ENCODE assay signal across 11 cellular contexts in the genomic region with DNA sequence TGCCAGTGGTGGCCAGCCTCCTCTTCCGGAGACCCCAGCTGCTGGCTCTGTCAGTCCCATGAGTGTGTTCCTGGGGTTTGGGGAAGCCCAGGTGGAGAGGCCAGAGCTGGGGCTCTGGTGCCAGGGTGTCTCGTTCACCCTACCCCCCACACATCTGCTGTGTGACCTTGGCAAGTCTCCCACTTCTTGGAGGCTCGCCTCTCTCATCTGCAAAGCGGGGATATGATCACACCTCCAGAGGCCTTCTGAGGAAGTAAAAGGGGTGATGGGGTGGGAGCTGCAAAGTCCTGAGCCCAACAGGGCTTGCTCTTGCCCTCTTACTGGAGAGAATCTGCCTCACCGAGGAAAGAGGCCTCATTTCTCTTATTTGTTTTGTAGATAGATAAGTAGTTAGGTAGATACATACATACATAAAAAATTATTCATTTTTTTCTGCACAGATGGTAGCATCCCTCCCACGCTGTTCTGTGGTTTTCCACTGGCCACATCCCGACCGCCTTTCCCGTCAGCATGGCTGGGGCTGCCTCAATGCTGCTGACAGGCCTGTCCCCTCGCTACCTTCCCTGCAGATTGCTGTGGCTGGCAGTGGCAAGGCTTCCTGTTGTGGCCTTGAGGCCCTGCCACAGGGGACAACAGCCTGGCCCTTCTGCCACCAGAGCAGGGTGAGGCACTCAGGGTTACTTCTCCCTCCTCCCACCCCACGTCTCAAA. TPM values are rescaled to one million over a fixed set of nuclear protein-coding genes. Genes with fewer than 3 reads are reported as not detected.
DNase-seq lines count a peak whose midpoint lies in the region; ATAC-seq, FAIRE-seq and TF ChIP-seq lines count a peak whose summit lies in the region.
"Had no signal": no experiment of that assay in that cellular context is flagged by ENCODE, and none has a peak within 500 bp of the region (broad histone marks: within the 10 kb centered on the region; RNA-seq: fewer than 3 reads in every experiment).

No MANE protein-coding gene starts in this region.

- H3K4me2 ChIP-seq in GM23338, result no peak overlapping the region

- H3K4me1 ChIP-seq in kidney (ENCODE audit: control insufficient read depth in 1 of 2, insufficient read depth in 1 of 2, low read depth in 1 of 2, low read length in 2 of 2) (peaks cover 8 to 20% of the 10 kb centered on the region in 2 donors), GM23338 (ENCODE audit: insufficient read depth) (peaks cover 12% of the 10 kb centered on the region)

- peaks cover 17% of the 10 kb centered on the region for H3K27me3 Mint-ChIP-seq in GM23338 (ENCODE audit: insufficient read depth, low read depth, poor library complexity)

- DNase-seq in AG10803 (ENCODE audit: low read depth) (peak; percentile 9), NCI-H1105 (lab: John Stamatoyannopoulos, UW) (peak; percentile 79), kidney (peak; percentile 52), GM23338 (ENCODE audit: low spot score) (no peak), 8988T (no peak), NCI-H187 (lab: John Stamatoyannopoulos, UW) (no peak), COR-L47 (lab: John Stamatoyannopoulos, UW) (no peak)
- peak; percentile 16 for DNase-seq in activated CD8-positive, alpha-beta memory T cell treated with anti-CD3 and anti-CD28 coated beads, Interleukin-2, amount 50 U/mL, for 1 hour (ENCODE audit: extremely low read depth)

- no peak for ATAC-seq in GM23338

- H3K36me3 ChIP-seq in kidney (ENCODE audit: control insufficient read depth in 1 of 2, insufficient read depth in 2 of 2, low read length in 2 of 2) (no peaks in the 10 kb centered on the region), GM23338 (ENCODE audit: insufficient read depth) (no peaks in the 10 kb centered on the region)
- H3K36me3 ChIP-seq: ascending aorta had no signal

- H3K4me1 Mint-ChIP-seq in GM23338, result peaks cover 24% of the 10 kb centered on the region

- H3K36me3 Mint-ChIP-seq in GM23338 (ENCODE audit: low read depth), result no peaks in the 10 kb centered on the region

- FAIRE-seq in kidney (lab: Jason Lieb, UNC), result no peak
- FAIRE-seq: islet of Langerhans had no signal

- H3K27ac ChIP-seq in kidney (ENCODE audit: low read depth in 2 of 2, low read length in 2 of 2), result no peak overlapping the region
- no peak overlapping the region for H3K27ac ChIP-seq in GM23338 (ENCODE audit: low read depth)
- H3K27ac ChIP-seq: ascending aorta had no signal

- no peak overlapping the region for H3K27ac Mint-ChIP-seq in GM23338

- H3K9me3 Mint-ChIP-seq in GM23338, result no peaks in the 10 kb centered on the region

- no peaks in the 10 kb centered on the region for H3K27me3 ChIP-seq in GM23338 (ENCODE audit: insufficient read depth)
- H3K27me3 ChIP-seq: ascending aorta had no signal

- H3K4me3 Mint-ChIP-seq in GM23338, result no peak overlapping the region

- no peak overlapping the region for H2AFZ ChIP-seq in GM23338

- no peak overlapping the region for H3K9ac ChIP-seq in kidney (ENCODE audit: low read length in 2 of 2)

- H3K79me2 ChIP-seq in GM23338 (replicated peaks; ENCODE audit: insufficient read depth), result no peaks in the 10 kb centered on the region

- H3K4me3 ChIP-seq in AG10803 (ENCODE audit: low read length) (no peak overlapping the region), kidney (ENCODE audit: low read length in 2 of 2) (no peak overlapping the region), GM23338 (no peak overlapping the region)
- H3K4me3 ChIP-seq: ascending aorta had no signal

- no peaks in the 10 kb centered on the region for H4K20me1 ChIP-seq in GM23338 (replicated peaks; ENCODE audit: insufficient read depth)

- H3K9me2 ChIP-seq in GM23338 (ENCODE audit: insufficient read depth), result no peaks in the 10 kb centered on the region

- no peaks in the 10 kb centered on the region for H3K9me3 ChIP-seq in kidney (ENCODE audit: control insufficient read depth in 1 of 2, low read length in 2 of 2)
- H3K9me3 ChIP-seq: ascending aorta had no signal

- H3F3A ChIP-seq in GM23338 (replicated peaks; ENCODE audit: low read depth), result no peaks in the 10 kb centered on the region

- intact Hi-C loops in kidney (cut with DNase I), result no loop called here

- TF ChIP-seq CTCF in AG10803 (conservative IDR thresholded peaks at IDR 0.05; ENCODE audit: low read length) (no peak), kidney (IDR thresholded peaks at IDR 0.05; ENCODE audit: borderline replicate concordance, extremely low read depth, insufficient read depth) (no peak), GM23338 (conservative IDR thresholded peaks at IDR 0.05; ENCODE audit: low read depth in 2 of 2) (no peak)

TF ChIP-seq in GM23338, 12 proteins besides CTCF, POLR2A, EP300 and RAD21:
- no peak for TF ChIP-seq ZNF331 (CRISPR knock-in tag; IDR thresholded peaks at IDR 0.05; ENCODE audit: low read depth)
- TF ChIP-seq NANOG (IDR thresholded peaks at IDR 0.05; ENCODE audit: borderline replicate concordance), result no peak
- no peak for TF ChIP-seq STAT1 (IDR thresholded peaks at IDR 0.05; ENCODE audit: unreplicated experiment)
- no peak for TF ChIP-seq ZNF114 (CRISPR knock-in tag; IDR thresholded peaks at IDR 0.05)
- no peak for TF ChIP-seq ZNF462 (CRISPR knock-in tag; IDR thresholded peaks at IDR 0.05)
TF ChIP-seq in GM23338: peak in this region for 0.

RNA-seq across cellular contexts. Expression of gene MYO7A, which starts 23.9 kb away (rescaled TPM):
- 10.7 TPM for total RNA-seq in kidney
- 6.1 TPM for polyA plus RNA-seq in kidney (ENCODE audit: insufficient read depth, low read depth, low replicate concordance)
- total RNA-seq in GM23338 (2014; rRNA removed; shearing (Covaris generic)), result 2.3 and 5.4 TPM in 2 replicates
- 1.7 and 1.8 TPM in 2 replicates for polyA plus RNA-seq in GM23338 (2016; fragmentation: Nextera tagmentation; extraction: Ambion mirVana)
- total RNA-seq: M059J had no signal

RNA-seq across cellular contexts. Expression of gene OMP, which starts 49.3 kb away (rescaled TPM):
- 1.8 TPM for total RNA-seq in kidney
- not detected for polyA plus RNA-seq in kidney (ENCODE audit: insufficient read depth, low read depth, low replicate concordance)
- 1.0 TPM in 1 of 2 replicates, not detected in the other for total RNA-seq in GM23338 (2014; rRNA removed; shearing (Covaris generic))
- polyA plus RNA-seq in GM23338 (2016; fragmentation: Nextera tagmentation; extraction: Ambion mirVana), result not detected in 2 replicates
- total RNA-seq: ascending aorta, M059J had no signal

Comparison
In these comparisons a context has a peak if more than half of its experiments do, and no peak if none do; other contexts are left out.
1. DNase-seq: peak in AG10803 (single experiment), NCI-H1105 (single experiment), activated CD8-positive, alpha-beta memory T cell treated with anti-CD3 and anti-CD28 coated beads, Interleukin-2, amount 50 U/mL, for 1 hour (single experiment) and kidney (single experiment); none in GM23338 (single experiment), 8988T (single experiment), NCI-H187 (0 of 2) and COR-L47 (single experiment).